In genomic region chr15:78063966-78064365, GRCh38 we compare ENCODE assay signal across 17 cellular contexts. TPM values are rescaled to one million over a fixed set of nuclear protein-coding genes. Genes with fewer than 3 reads are reported as not detected.
A peak's percentile ranks its signal among the peaks of the same experiment; 100 is the strongest.
DNase-seq lines count a peak whose midpoint lies in the region; ATAC-seq and TF ChIP-seq lines count a peak whose summit lies in the region.
"Had no signal": no experiment of that assay in that cellular context is flagged by ENCODE, and none has a peak within 500 bp of the region (broad histone marks: within the 10 kb centered on the region; RNA-seq: fewer than 3 reads in every experiment).

No MANE protein-coding gene starts in this region.

- H3K36me3 ChIP-seq in ACC112 (ENCODE audit: insufficient read depth, low read length) (no peaks in the 10 kb centered on the region), Peyer's patch (no peaks in the 10 kb centered on the region), rectal smooth muscle tissue (ENCODE audit: control insufficient read depth, insufficient read depth, low read length) (no peaks in the 10 kb centered on the region), MM.1S (replicated peaks; ENCODE audit: insufficient read depth, low read length) (no peaks in the 10 kb centered on the region), A673 (ENCODE audit: insufficient read depth, low read length, poor library complexity, severe bottlenecking) (no peaks in the 10 kb centered on the region)
- no peaks in the 10 kb centered on the region for H3K36me3 ChIP-seq in CD8-positive, alpha-beta T cell (ENCODE audit: insufficient read depth, low read length)

- CTCF ChIA-PET in A673 (lab: Charles Lee): no interaction called here
- CTCF ChIA-PET in CD8-positive, alpha-beta T cell (lab: Charles Lee): no interaction called here

- H3K36me3 Mint-ChIP-seq in CD8-positive, alpha-beta T cell: no peaks in the 10 kb centered on the region
- H3K36me3 Mint-ChIP-seq: immature natural killer cell, natural killer cell had no signal

- no peaks in the 10 kb centered on the region for H4K20me1 ChIP-seq in MM.1S (ENCODE audit: insufficient read depth, low read length)

- H3K4me2 ChIP-seq in MM.1S (ENCODE audit: low read depth, low read length): no peak overlapping the region

- H3K9ac ChIP-seq in rectal smooth muscle tissue (ENCODE audit: low read length) (no peak overlapping the region), MM.1S (ENCODE audit: low read length) (no peak overlapping the region)

- ATAC-seq in GM21447 (IDR thresholded peaks at IDR 0.05; ENCODE audit: unreplicated experiment): no peak
- ATAC-seq in CD8-positive, alpha-beta T cell: no peak
- ATAC-seq: natural killer cell had no signal

- peak overlapping the region; percentile 97 for H3K27ac ChIP-seq in ACC112 (ENCODE audit: low read depth, low read length)
- H3K27ac ChIP-seq in Peyer's patch: peak overlapping the region in 3 of 4 donors; percentile 63 to 87 (median 73)
- peak overlapping the region; percentile 51 for H3K27ac ChIP-seq in rectal smooth muscle tissue (ENCODE audit: low read depth, low read length)
- no peak overlapping the region for H3K27ac ChIP-seq in MM.1S (ENCODE audit: low read length)
- no peak overlapping the region for H3K27ac ChIP-seq in A673 (ENCODE audit: low read depth, low read length, poor library complexity, severe bottlenecking)
- H3K27ac ChIP-seq in CD8-positive, alpha-beta T cell (ENCODE audit: low read depth, low read length): no peak overlapping the region
- H3K27ac ChIP-seq: epithelial cell of prostate had no signal

- no peak overlapping the region for H3K27ac Mint-ChIP-seq in CD8-positive, alpha-beta T cell

- no peaks in the 10 kb centered on the region for H3K9me3 ChIP-seq in Peyer's patch
- no peaks in the 10 kb centered on the region for H3K9me3 ChIP-seq in MM.1S (replicated peaks; ENCODE audit: insufficient read depth, low read length)
- H3K9me3 ChIP-seq in A673 (ENCODE audit: low read depth, low read length, poor library complexity, severe bottlenecking): no peaks in the 10 kb centered on the region
- no peaks in the 10 kb centered on the region for H3K9me3 ChIP-seq in CD8-positive, alpha-beta T cell (ENCODE audit: low read length)

- no TSS peak for BruUV-seq in A673 (replicated peaks; lab: Mats Ljungman, UMichigan)

- peak overlapping the region; percentile 46 for H3K4me3 ChIP-seq in ACC112 (ENCODE audit: low read depth, low read length)
- no peak overlapping the region for H3K4me3 ChIP-seq in Peyer's patch
- no peak overlapping the region for H3K4me3 ChIP-seq in fibroblast of the aortic adventitia (ENCODE audit: low read depth, low read length)
- peak overlapping the region; percentile 10 for H3K4me3 ChIP-seq in rectal smooth muscle tissue (ENCODE audit: low read length)
- H3K4me3 ChIP-seq in MM.1S (ENCODE audit: low read length): no peak overlapping the region
- H3K4me3 ChIP-seq in A673 (ENCODE audit: low read depth, low read length, poor library complexity, severe bottlenecking): no peak overlapping the region
- no peak overlapping the region for H3K4me3 ChIP-seq in CD8-positive, alpha-beta T cell (ENCODE audit: low read depth, low read length)

- H3K4me3 Mint-ChIP-seq in CD8-positive, alpha-beta T cell: no peak overlapping the region
- H3K4me3 Mint-ChIP-seq: immature natural killer cell; natural killer cell; T-helper 2 cell treated with Interferon-gamma antibody and Interleukin-4, amounts not matched to agents 5 μg/mL and 100 μg/mL, for 36 hours had no signal

- H3K79me2 ChIP-seq in ACC112 (ENCODE audit: control insufficient read depth, insufficient read depth, low read length, unreplicated experiment) (peaks cover 94% of the 10 kb centered on the region), MM.1S (ENCODE audit: low read length) (peaks cover 86% of the 10 kb centered on the region)

- intact Hi-C loops in A673 (cut with micrococcal nuclease; ENCODE audit: unreplicated experiment): no loop called here
- intact Hi-C loops in CD8-positive, alpha-beta T cell (cut with DNase I, micrococcal nuclease): no loop called here

- H3K9me3 Mint-ChIP-seq in CD8-positive, alpha-beta T cell: no peaks in the 10 kb centered on the region
- H3K9me3 Mint-ChIP-seq: immature natural killer cell; natural killer cell; T-helper 2 cell treated with Interferon-gamma antibody and Interleukin-4, amounts not matched to agents 5 μg/mL and 100 μg/mL, for 36 hours had no signal

- POLR2A ChIA-PET in A673 (lab: Charles Lee; ENCODE audit: low non-redundant PET): no interaction called here
- POLR2A ChIA-PET in CD8-positive, alpha-beta T cell (lab: Charles Lee): no interaction called here

- H3K27me3 ChIP-seq in ACC112 (ENCODE audit: insufficient read depth, low read length) (no peaks in the 10 kb centered on the region), Peyer's patch (no peaks in the 10 kb centered on the region), rectal smooth muscle tissue (ENCODE audit: control insufficient read depth, insufficient read depth, low read length) (no peaks in the 10 kb centered on the region), MM.1S (replicated peaks; ENCODE audit: insufficient read depth, low read length) (no peaks in the 10 kb centered on the region), A673 (replicated peaks; ENCODE audit: insufficient read depth, low read depth, low read length, poor library complexity) (no peaks in the 10 kb centered on the region)
- H3K27me3 ChIP-seq in CD8-positive, alpha-beta T cell (ENCODE audit: insufficient read depth, low read length): no peaks in the 10 kb centered on the region

- H3K4me1 ChIP-seq in ACC112 (ENCODE audit: control insufficient read depth, insufficient read depth, low read length, unreplicated experiment) (peaks cover 80% of the 10 kb centered on the region), Peyer's patch (peaks cover 8 to 91% (median 31%) of the 10 kb centered on the region in 4 donors), rectal smooth muscle tissue (ENCODE audit: control insufficient read depth, insufficient read depth, low read length) (peaks cover 44% of the 10 kb centered on the region), MM.1S (ENCODE audit: low read length) (peaks cover 61% of the 10 kb centered on the region), A673 (ENCODE audit: insufficient read depth, low read length, poor library complexity, severe bottlenecking) (peaks cover 32% of the 10 kb centered on the region)
- peaks cover 87% of the 10 kb centered on the region for H3K4me1 ChIP-seq in CD8-positive, alpha-beta T cell (ENCODE audit: insufficient read depth, low read length)

- H3K27me3 Mint-ChIP-seq in CD8-positive, alpha-beta T cell (ENCODE audit: low read depth): no peaks in the 10 kb centered on the region

- no peak for TF ChIP-seq POLR2A in Peyer's patch (IDR thresholded peaks at IDR 0.05)

- H2AFZ ChIP-seq in ACC112 (ENCODE audit: low read length, unreplicated experiment): no peak overlapping the region
- no peak overlapping the region for H2AFZ ChIP-seq in MM.1S (ENCODE audit: low read length)

- no peaks in the 10 kb centered on the region for H3K9me2 ChIP-seq in MM.1S (replicated peaks; ENCODE audit: insufficient read depth, low read length)

- DNase-seq in Peyer's patch (no peak), fibroblast of the aortic adventitia (ENCODE audit: low read depth) (peak; percentile 56), MM.1S (no peak), A673 (ENCODE audit: low spot score) (no peak)
- DNase-seq in CD8-positive, alpha-beta T cell: no peak
- DNase-seq: activated CD4-positive, alpha-beta T cell treated with anti-CD3 and anti-CD28 coated beads, Interleukin-2, amount 50 U/mL, for 4 hours; DMS53; GOT3; immature natural killer cell; natural killer cell; NCI-H2171 treated with DMSO at 0.1 percent for 48 hours had no signal

- H3F3A ChIP-seq in MM.1S (ENCODE audit: insufficient read depth, low read length): peaks cover 43% of the 10 kb centered on the region

- peaks cover 35% of the 10 kb centered on the region for H3K4me1 Mint-ChIP-seq in CD8-positive, alpha-beta T cell (ENCODE audit: low read depth)

- TF ChIP-seq CTCF in Peyer's patch (IDR thresholded peaks at IDR 0.05): no peak
- no peak for TF ChIP-seq CTCF in fibroblast of the aortic adventitia (IDR thresholded peaks at IDR 0.05; ENCODE audit: insufficient read depth, low read length)
- no peak for TF ChIP-seq CTCF in MM.1S (IDR thresholded peaks at IDR 0.05; ENCODE audit: low read length)
- no peak for TF ChIP-seq CTCF in A673 (conservative IDR thresholded peaks at IDR 0.05; ENCODE audit: low read depth, low read length)
- no peak for TF ChIP-seq CTCF in CD8-positive, alpha-beta T cell (IDR thresholded peaks at IDR 0.05)

RNA-seq across cellular contexts. Expression of gene TBC1D2B, which starts 13.5 kb away (rescaled TPM):
- total RNA-seq in Peyer's patch: 10 to 100 TPM; 52.9 to 94.9 (median 72.4) TPM
- 28.9 and 51.5 TPM in 2 replicates for total RNA-seq in fibroblast of the aortic adventitia (ENCODE audit: low replicate concordance)
- 26.0 and 29.4 TPM in 2 replicates for total RNA-seq in A673 (2021)
- 100 to 1,000 TPM in 1 of 2 experiments, 10 to 100 TPM in 1; 88.7 to 101 TPM for total RNA-seq in CD8-positive, alpha-beta T cell

RNA-seq across cellular contexts. Expression of gene SH2D7, which starts 28.4 kb away (rescaled TPM):
- 1 to 10 TPM; 3.3 to 7.7 (median 4.6) TPM for total RNA-seq in Peyer's patch
- total RNA-seq in fibroblast of the aortic adventitia (ENCODE audit: low replicate concordance): not detected in 2 replicates
- total RNA-seq in A673 (2021): not detected in 2 replicates
- total RNA-seq in CD8-positive, alpha-beta T cell: not detected
- total RNA-seq: natural killer cell, OCI-LY7 had no signal

Comparison
In these comparisons a context has a peak if more than half of its experiments do, and no peak if none do; other contexts are left out.
1. H3K27ac ChIP-seq: peak in ACC112 (single experiment), Peyer's patch (3 of 4) and rectal smooth muscle tissue (single experiment); none in MM.1S (single experiment), A673 (single experiment) and CD8-positive, alpha-beta T cell (single experiment).
2. H3K4me3 ChIP-seq: peak in ACC112 (single experiment) and rectal smooth muscle tissue (single experiment); none in Peyer's patch (0 of 4), fibroblast of the aortic adventitia (single experiment), MM.1S (single experiment), A673 (single experiment) and CD8-positive, alpha-beta T cell (single experiment).